Comparison of ENCODE assay signal across 16 cellular contexts in genomic region chr12:3523058-3523457, GRCh38. TPM values are rescaled to one million over a fixed set of nuclear protein-coding genes. Genes with fewer than 3 reads are reported as not detected.
A peak's percentile ranks its signal among the peaks of the same experiment; 100 is the strongest.
DNase-seq lines count a peak whose midpoint lies in the region; ATAC-seq and TF ChIP-seq lines count a peak whose summit lies in the region.
"Had no signal": no experiment of that assay in that cellular context is flagged by ENCODE, and none has a peak within 500 bp of the region (broad histone marks: within the 10 kb centered on the region; RNA-seq: fewer than 3 reads in every experiment).

No MANE protein-coding gene starts in this region.

- ATAC-seq in HCT116 (peak; percentile 58), HG03520 (IDR thresholded peaks at IDR 0.05; ENCODE audit: unreplicated experiment) (no peak), Right ventricle myocardium superior (ENCODE audit: poor library complexity) (no peak)
- ATAC-seq: right cardiac atrium had no signal

- TF ChIP-seq CTCF in HCT116 (IDR thresholded peaks at IDR 0.05 in 2 of 3, conservative IDR thresholded peaks at IDR 0.05 in 1 of 3; ENCODE audit: borderline replicate concordance in 1 of 3, insufficient read depth in 1 of 3, low read depth in 2 of 3, low read length in 2 of 3), result peak in 1 of 3 experiments; percentile 29; a peak in 2 of 6 replicates
- 0 out of 2 replicates have a peak, but pooled peaks have one; percentile 14 for TF ChIP-seq CTCF in VCaP (conservative IDR thresholded peaks at IDR 0.05)

- no peak overlapping the region for H2AFZ ChIP-seq in HCT116 (ENCODE audit: low read depth, low read length, poor library complexity, severe bottlenecking)

- intact Hi-C loops in HCT116 (cut with micrococcal nuclease), result loop anchor here (10.0 kb wide), 1 partner anchor 218 kb away; no protein-coding TSS in a partner anchor
- intact Hi-C loops in Right ventricle myocardium superior (cut with DNase I), result no loop called here

- CTCF ChIA-PET in HCT116 (lab: Charles Lee), result interaction anchor here (0.8 to 4.0 kb wide), 7 partner anchors 25 to 223 kb away, joined by 3 to 37 read pairs (median 7); no protein-coding TSS in a partner anchor

- no peak overlapping the region for H3K4me3 ChIP-seq in HCT116 (replicated peaks in 1 of 2; ENCODE audit: low read depth in 1 of 2, low read length in 2 of 2)
- H3K4me3 ChIP-seq: BLaER1 had no signal

- H3K4me2 ChIP-seq in HCT116 (ENCODE audit: low read length), result no peak overlapping the region
- H3K4me2 ChIP-seq: BLaER1 had no signal

- POLR2A ChIA-PET in HCT116 (lab: Charles Lee), result no interaction called here

- no TSS peak for BruUV-seq in HCT116 (replicated peaks; lab: Mats Ljungman, UMichigan)

- no peaks in the 10 kb centered on the region for H4K20me1 ChIP-seq in HCT116 (ENCODE audit: insufficient read depth)
- H4K20me1 ChIP-seq: BLaER1 had no signal

- no peak overlapping the region for H3K9ac ChIP-seq in HCT116 (ENCODE audit: low read length)
- H3K9ac ChIP-seq: BLaER1 had no signal

- DNase-seq in HCT116 (ENCODE audit: low read depth, low spot score), result no peak
- DNase-seq in NAMALWA (ENCODE audit: low spot score), result peak; percentile 13
- DNase-seq in myocyte (ENCODE audit: low read depth), result peak; percentile 69
- DNase-seq in activated T-cell treated with anti-CD3 and anti-CD28 coated beads, Interleukin-2, amount 50 U/mL, for 48 hours, result no peak
- DNase-seq in Right ventricle myocardium superior, result no peak
- DNase-seq: activated CD8-positive, alpha-beta memory T cell treated with anti-CD3 and anti-CD28 coated beads for 24 hours; DMS79; NCI-H1105 treated with DMSO at 0.1 percent for 48 hours; NCI-H446; right cardiac atrium; WERI-Rb-1 had no signal

- H3K4me1 ChIP-seq in HCT116 (ENCODE audit: control insufficient read depth in 1 of 2, insufficient read depth in 2 of 2, low read length in 2 of 2), result peaks cover 0 to 4% of the 10 kb centered on the region in 2 experiments; a peak in 1 of 4 replicates
- H3K4me1 ChIP-seq: BLaER1 had no signal

- H3K36me3 ChIP-seq in HCT116 (ENCODE audit: control insufficient read depth in 1 of 2, insufficient read depth in 2 of 2, low read length in 2 of 2), result no peaks in the 10 kb centered on the region
- H3K36me3 ChIP-seq: BLaER1, WERI-Rb-1 had no signal

- no peaks in the 10 kb centered on the region for H3K9me3 ChIP-seq in HCT116 (ENCODE audit: control insufficient read depth in 1 of 2, insufficient read depth in 1 of 2, low read depth in 1 of 2, low read length in 2 of 2)

- RAD21 ChIA-PET in HCT116 (lab: Charles Lee; ENCODE audit: low non-redundant PET in 1 of 2, low total read pairs in 2 of 2, uncharacterized antibody in 2 of 2, unreplicated experiment in 2 of 2), result interaction anchor here in 1 of 2 experiments (1.3 kb wide), 1 partner anchor 223 kb away, joined by 4 read pairs; no protein-coding TSS in a partner anchor

- no peak for TF ChIP-seq POLR2A in HCT116 (IDR thresholded peaks at IDR 0.05; ENCODE audit: borderline replicate concordance, extremely low read depth, insufficient read depth, insufficient read length)

- H3K27ac ChIP-seq in HCT116 (ENCODE audit: low read depth, low read length) (no peak overlapping the region), VCaP (no peak overlapping the region)
- H3K27ac ChIP-seq: BLaER1, WERI-Rb-1 had no signal

- H3K9me2 ChIP-seq in HCT116 (ENCODE audit: insufficient read depth), result no peaks in the 10 kb centered on the region

- H3K79me2 ChIP-seq in HCT116 (ENCODE audit: insufficient read depth, low read length), result no peaks in the 10 kb centered on the region

- peak; percentile 32; the same call in 1 of the 2 replicates for TF ChIP-seq RAD21 in HCT116 (IDR thresholded peaks at IDR 0.05; ENCODE audit: low read depth)

- H3K27me3 ChIP-seq in HCT116 (ENCODE audit: insufficient read depth, low read length), result no peaks in the 10 kb centered on the region
- H3K27me3 ChIP-seq: BLaER1 had no signal

TF ChIP-seq in HCT116, 20 proteins besides CTCF, POLR2A, EP300 and RAD21:
- no peak for TF ChIP-seq ZNF274 (IDR thresholded peaks at IDR 0.05; ENCODE audit: low read depth, low read length)
- no peak for TF ChIP-seq MAX (IDR thresholded peaks at IDR 0.05)
- no peak for TF ChIP-seq POLR2AphosphoS5 (IDR thresholded peaks at IDR 0.05; ENCODE audit: low read depth, low read length)
- TF ChIP-seq SRF (IDR thresholded peaks at IDR 0.05; ENCODE audit: low read depth), result no peak
- TF ChIP-seq FOSL1 (IDR thresholded peaks at IDR 0.05; ENCODE audit: low read depth), result no peak
- no peak for TF ChIP-seq CBX3 (IDR thresholded peaks at IDR 0.05; ENCODE audit: low read depth)
- TF ChIP-seq ZFX (IDR thresholded peaks at IDR 0.05), result no peak
- no peak for TF ChIP-seq ELF1 (IDR thresholded peaks at IDR 0.05; ENCODE audit: borderline replicate concordance, low read depth)
- no peak for TF ChIP-seq CEBPB (IDR thresholded peaks at IDR 0.05; ENCODE audit: low read depth)
- no peak for TF ChIP-seq SP1 (IDR thresholded peaks at IDR 0.05; ENCODE audit: low read depth)
- TF ChIP-seq TCF7L2 (IDR thresholded peaks at IDR 0.05; ENCODE audit: borderline replicate concordance, extremely low read depth, insufficient read depth, insufficient read length), result no peak
- TF ChIP-seq ATF3 (IDR thresholded peaks at IDR 0.05), result no peak
- TF ChIP-seq SIN3A (IDR thresholded peaks at IDR 0.05; ENCODE audit: low read depth), result no peak
- TF ChIP-seq EZH2phosphoT487 (IDR thresholded peaks at IDR 0.05; ENCODE audit: borderline replicate concordance), result no peak
- no peak for TF ChIP-seq EZH2 (IDR thresholded peaks at IDR 0.05)
- TF ChIP-seq REST (IDR thresholded peaks at IDR 0.05; ENCODE audit: low read depth), result no peak
- TF ChIP-seq YY1 (IDR thresholded peaks at IDR 0.05; ENCODE audit: extremely low read depth, insufficient replicate concordance, low read depth, low read length), result no peak

RNA-seq across cellular contexts. Expression of gene PRMT8, which starts 32.1 kb away (rescaled TPM):
- total RNA-seq in HCT116 (2021; ENCODE audit: unreplicated experiment) (not detected), myocyte (not detected in 2 replicates), Right ventricle myocardium superior (not detected)
- polyA plus RNA-seq in HCT116 (2012), result not detected in 2 replicates
- polyA plus RNA-seq in myocyte (2012), result 0.05 TPM
- total RNA-seq: endothelial cell of umbilical vein, mesenteric fat pad had no signal
- polyA plus RNA-seq: endothelial cell of umbilical vein had no signal

Comparison
In these comparisons a context has a peak if more than half of its experiments do, and no peak if none do; other contexts are left out.
1. DNase-seq: peak in NAMALWA (single experiment) and myocyte (single experiment); none in HCT116 (single experiment), activated T-cell treated with anti-CD3 and anti-CD28 coated beads, Interleukin-2, amount 50 U/mL, for 48 hours (0 of 2) and Right ventricle myocardium superior (single experiment).